1 cellular context compared by ENCODE assay signal in the genomic region with DNA sequence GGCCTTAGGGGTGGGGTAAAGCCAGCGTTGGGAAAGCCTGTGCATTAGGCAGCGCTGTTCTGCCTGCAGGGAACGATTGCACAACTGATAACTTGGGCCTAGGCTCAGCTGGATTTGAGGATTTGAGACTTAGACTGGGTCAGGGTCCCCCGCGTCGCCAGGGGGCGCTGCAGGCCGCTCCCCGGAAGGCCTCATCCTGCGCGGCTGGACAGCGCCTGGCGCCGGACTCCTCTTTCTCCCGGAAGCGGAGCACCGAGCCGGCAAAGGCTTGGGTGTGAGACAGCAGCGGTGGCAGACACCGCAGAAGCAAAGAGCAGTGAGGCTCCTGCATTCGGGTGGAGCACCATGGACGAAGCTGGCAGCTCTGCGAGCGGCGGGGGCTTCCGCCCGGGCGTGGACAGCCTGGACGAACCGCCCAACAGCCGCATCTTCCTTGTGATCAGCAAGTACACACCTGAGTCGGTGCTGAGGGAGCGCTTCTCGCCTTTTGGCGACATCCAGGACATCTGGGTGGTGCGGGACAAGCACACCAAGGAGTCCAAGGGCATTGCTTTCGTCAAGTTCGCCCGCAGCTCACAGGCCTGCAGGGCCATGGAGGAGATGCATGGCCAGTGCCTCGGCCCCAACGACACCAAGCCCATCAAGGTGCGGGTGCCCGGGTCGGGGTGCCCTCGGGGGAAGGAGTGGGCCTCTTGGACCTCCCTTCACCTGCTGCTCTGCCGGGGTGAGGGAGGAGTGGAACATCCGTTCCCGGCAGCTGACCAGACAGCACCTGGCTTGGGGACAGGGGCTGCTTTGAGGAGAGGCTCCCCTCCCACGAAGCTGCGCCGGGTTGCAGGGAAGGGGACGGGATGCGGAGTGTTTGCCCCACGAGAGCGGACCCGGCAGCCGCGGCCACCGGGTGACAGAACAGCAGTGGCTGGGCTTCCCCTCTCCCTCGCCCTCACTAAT.
TF ChIP-seq lines count a peak whose summit lies in the region.

A gene with protein sequence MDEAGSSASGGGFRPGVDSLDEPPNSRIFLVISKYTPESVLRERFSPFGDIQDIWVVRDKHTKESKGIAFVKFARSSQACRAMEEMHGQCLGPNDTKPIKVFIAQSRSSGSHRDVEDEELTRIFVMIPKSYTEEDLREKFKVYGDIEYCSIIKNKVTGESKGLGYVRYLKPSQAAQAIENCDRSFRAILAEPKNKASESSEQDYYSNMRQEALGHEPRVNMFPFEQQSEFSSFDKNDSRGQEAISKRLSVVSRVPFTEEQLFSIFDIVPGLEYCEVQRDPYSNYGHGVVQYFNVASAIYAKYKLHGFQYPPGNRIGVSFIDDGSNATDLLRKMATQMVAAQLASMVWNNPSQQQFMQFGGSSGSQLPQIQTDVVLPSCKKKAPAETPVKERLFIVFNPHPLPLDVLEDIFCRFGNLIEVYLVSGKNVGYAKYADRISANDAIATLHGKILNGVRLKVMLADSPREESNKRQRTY (plus strand): TSS at position 236 of the 951 bp plus-strand sequence. CDS start 110 bp downstream, at position 346.

TF ChIP-seq in K562, 482 proteins besides CTCF, POLR2A, EP300 and RAD21 (continued from another document and continues in another):
- TF ChIP-seq, protein P1, sequence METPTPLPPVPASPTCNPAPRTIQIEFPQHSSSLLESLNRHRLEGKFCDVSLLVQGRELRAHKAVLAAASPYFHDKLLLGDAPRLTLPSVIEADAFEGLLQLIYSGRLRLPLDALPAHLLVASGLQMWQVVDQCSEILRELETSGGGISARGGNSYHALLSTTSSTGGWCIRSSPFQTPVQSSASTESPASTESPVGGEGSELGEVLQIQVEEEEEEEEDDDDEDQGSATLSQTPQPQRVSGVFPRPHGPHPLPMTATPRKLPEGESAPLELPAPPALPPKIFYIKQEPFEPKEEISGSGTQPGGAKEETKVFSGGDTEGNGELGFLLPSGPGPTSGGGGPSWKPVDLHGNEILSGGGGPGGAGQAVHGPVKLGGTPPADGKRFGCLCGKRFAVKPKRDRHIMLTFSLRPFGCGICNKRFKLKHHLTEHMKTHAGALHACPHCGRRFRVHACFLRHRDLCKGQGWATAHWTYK (CRISPR knock-in tag; IDR thresholded peaks at IDR 0.05), result no peak
- TF ChIP-seq SRSF3 (IDR thresholded peaks at IDR 0.05; ENCODE audit: insufficient read depth, low read length) (no peak), PYGO2 (tag; IDR thresholded peaks at IDR 0.05) (no peak), MYC (IDR thresholded peaks at IDR 0.05; ENCODE audit: low read depth, low read length) (peak; percentile 77; the same call in 1 of the 2 replicates), MYC (CRISPR knock-in tag; IDR thresholded peaks at IDR 0.05; ENCODE audit: borderline replicate concordance, low read depth) (no peak), SPI1 (IDR thresholded peaks at IDR 0.05; ENCODE audit: borderline replicate concordance, low read depth, low read length) (no peak), DDX20 (tag; IDR thresholded peaks at IDR 0.05; ENCODE audit: low read depth) (no peak), ZNF239 (CRISPR knock-in tag; IDR thresholded peaks at IDR 0.05) (no peak), ZNF764 (CRISPR knock-in tag; IDR thresholded peaks at IDR 0.05; ENCODE audit: low read depth) (no peak), CEBPG (CRISPR knock-in tag; IDR thresholded peaks at IDR 0.05) (peak; percentile 93), CEBPG (tag; conservative IDR thresholded peaks at IDR 0.05 in 1 of 2, IDR thresholded peaks at IDR 0.05 in 1 of 2) (peak; percentile 98), TEAD4 (IDR thresholded peaks at IDR 0.05; ENCODE audit: low read length) (peak; percentile 26; the same call in 1 of the 2 replicates), TEAD4 (CRISPR knock-in tag; IDR thresholded peaks at IDR 0.05; ENCODE audit: borderline replicate concordance) (no peak), NCOA4 (IDR thresholded peaks at IDR 0.05; ENCODE audit: partially characterized antibody) (no peak), HMG20B (CRISPR knock-in tag; IDR thresholded peaks at IDR 0.05) (no peak), MTA3 (IDR thresholded peaks at IDR 0.05; ENCODE audit: borderline replicate concordance) (peak; percentile 93), LCOR (CRISPR knock-in tag; IDR thresholded peaks at IDR 0.05) (peak; percentile 99), ZZZ3 (IDR thresholded peaks at IDR 0.05) (0 out of 2 replicates have a peak, but pooled peaks have one; percentile 48), EWSR1 (IDR thresholded peaks at IDR 0.05; ENCODE audit: borderline replicate concordance, low read depth, partially characterized antibody) (no peak), E2F3 (CRISPR knock-in tag; IDR thresholded peaks at IDR 0.05) (no peak), ZNF140 (CRISPR knock-in tag; IDR thresholded peaks at IDR 0.05) (no peak), ZSCAN32 (CRISPR knock-in tag; IDR thresholded peaks at IDR 0.05) (0 out of 2 replicates have a peak, but pooled peaks have one; percentile 12), ZNF224 (CRISPR knock-in tag; IDR thresholded peaks at IDR 0.05) (no peak), BRD4 (IDR thresholded peaks at IDR 0.05) (peak; percentile 69; the same call in 1 of the 2 replicates), KAT2B (IDR thresholded peaks at IDR 0.05; ENCODE audit: low read depth, low read length) (peak; percentile 41), KDM5B (IDR thresholded peaks at IDR 0.05; ENCODE audit: insufficient replicate concordance, low read depth, low read length) (peak; percentile 88), RFX7 (CRISPR knock-in tag; IDR thresholded peaks at IDR 0.05) (no peak), MEF2A (IDR thresholded peaks at IDR 0.05; ENCODE audit: control insufficient read depth, low read depth, low read length) (no peak), TRIM28 (IDR thresholded peaks at IDR 0.05) (peak; percentile 73; the same call in 1 of the 2 replicates), PHB2 (IDR thresholded peaks at IDR 0.05; ENCODE audit: low read depth) (no peak), GABPB2 (CRISPR knock-in tag; conservative IDR thresholded peaks at IDR 0.05) (no peak), SIN3A (IDR thresholded peaks at IDR 0.05; ENCODE audit: borderline replicate concordance in 2 of 2, control insufficient read depth in 1 of 2, low read depth in 2 of 2, low read length in 2 of 2) (peak; percentile 68 to 97; a peak in 2 of 4 replicates)
- TF ChIP-seq, protein P2, sequence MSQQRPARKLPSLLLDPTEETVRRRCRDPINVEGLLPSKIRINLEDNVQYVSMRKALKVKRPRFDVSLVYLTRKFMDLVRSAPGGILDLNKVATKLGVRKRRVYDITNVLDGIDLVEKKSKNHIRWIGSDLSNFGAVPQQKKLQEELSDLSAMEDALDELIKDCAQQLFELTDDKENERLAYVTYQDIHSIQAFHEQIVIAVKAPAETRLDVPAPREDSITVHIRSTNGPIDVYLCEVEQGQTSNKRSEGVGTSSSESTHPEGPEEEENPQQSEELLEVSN (IDR thresholded peaks at IDR 0.05; ENCODE audit: borderline replicate concordance in 1 of 2, extremely low read depth in 1 of 2, insufficient read depth in 1 of 2, insufficient read length in 1 of 2, low read depth in 1 of 2, low read length in 1 of 2, poor library complexity in 1 of 2, severe bottlenecking in 1 of 2), result peak; percentile 39 to 48
- TF ChIP-seq, protein P3, sequence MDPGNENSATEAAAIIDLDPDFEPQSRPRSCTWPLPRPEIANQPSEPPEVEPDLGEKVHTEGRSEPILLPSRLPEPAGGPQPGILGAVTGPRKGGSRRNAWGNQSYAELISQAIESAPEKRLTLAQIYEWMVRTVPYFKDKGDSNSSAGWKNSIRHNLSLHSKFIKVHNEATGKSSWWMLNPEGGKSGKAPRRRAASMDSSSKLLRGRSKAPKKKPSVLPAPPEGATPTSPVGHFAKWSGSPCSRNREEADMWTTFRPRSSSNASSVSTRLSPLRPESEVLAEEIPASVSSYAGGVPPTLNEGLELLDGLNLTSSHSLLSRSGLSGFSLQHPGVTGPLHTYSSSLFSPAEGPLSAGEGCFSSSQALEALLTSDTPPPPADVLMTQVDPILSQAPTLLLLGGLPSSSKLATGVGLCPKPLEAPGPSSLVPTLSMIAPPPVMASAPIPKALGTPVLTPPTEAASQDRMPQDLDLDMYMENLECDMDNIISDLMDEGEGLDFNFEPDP (CRISPR knock-in tag; IDR thresholded peaks at IDR 0.05), result 0 out of 2 replicates have a peak, but pooled peaks have one; percentile 34
- TF ChIP-seq, protein P4, sequence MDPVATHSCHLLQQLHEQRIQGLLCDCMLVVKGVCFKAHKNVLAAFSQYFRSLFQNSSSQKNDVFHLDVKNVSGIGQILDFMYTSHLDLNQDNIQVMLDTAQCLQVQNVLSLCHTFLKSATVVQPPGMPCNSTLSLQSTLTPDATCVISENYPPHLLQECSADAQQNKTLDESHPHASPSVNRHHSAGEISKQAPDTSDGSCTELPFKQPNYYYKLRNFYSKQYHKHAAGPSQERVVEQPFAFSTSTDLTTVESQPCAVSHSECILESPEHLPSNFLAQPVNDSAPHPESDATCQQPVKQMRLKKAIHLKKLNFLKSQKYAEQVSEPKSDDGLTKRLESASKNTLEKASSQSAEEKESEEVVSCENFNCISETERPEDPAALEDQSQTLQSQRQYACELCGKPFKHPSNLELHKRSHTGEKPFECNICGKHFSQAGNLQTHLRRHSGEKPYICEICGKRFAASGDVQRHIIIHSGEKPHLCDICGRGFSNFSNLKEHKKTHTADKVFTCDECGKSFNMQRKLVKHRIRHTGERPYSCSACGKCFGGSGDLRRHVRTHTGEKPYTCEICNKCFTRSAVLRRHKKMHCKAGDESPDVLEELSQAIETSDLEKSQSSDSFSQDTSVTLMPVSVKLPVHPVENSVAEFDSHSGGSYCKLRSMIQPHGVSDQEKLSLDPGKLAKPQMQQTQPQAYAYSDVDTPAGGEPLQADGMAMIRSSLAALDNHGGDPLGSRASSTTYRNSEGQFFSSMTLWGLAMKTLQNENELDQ (CRISPR knock-in tag; IDR thresholded peaks at IDR 0.05; ENCODE audit: borderline replicate concordance), result no peak
- TF ChIP-seq, protein P5, sequence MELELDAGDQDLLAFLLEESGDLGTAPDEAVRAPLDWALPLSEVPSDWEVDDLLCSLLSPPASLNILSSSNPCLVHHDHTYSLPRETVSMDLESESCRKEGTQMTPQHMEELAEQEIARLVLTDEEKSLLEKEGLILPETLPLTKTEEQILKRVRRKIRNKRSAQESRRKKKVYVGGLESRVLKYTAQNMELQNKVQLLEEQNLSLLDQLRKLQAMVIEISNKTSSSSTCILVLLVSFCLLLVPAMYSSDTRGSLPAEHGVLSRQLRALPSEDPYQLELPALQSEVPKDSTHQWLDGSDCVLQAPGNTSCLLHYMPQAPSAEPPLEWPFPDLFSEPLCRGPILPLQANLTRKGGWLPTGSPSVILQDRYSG (tag; conservative IDR thresholded peaks at IDR 0.05; ENCODE audit: low read depth), result no peak
- TF ChIP-seq, protein P6, sequence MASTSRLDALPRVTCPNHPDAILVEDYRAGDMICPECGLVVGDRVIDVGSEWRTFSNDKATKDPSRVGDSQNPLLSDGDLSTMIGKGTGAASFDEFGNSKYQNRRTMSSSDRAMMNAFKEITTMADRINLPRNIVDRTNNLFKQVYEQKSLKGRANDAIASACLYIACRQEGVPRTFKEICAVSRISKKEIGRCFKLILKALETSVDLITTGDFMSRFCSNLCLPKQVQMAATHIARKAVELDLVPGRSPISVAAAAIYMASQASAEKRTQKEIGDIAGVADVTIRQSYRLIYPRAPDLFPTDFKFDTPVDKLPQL (IDR thresholded peaks at IDR 0.05; ENCODE audit: extremely low read depth, insufficient read length), result no peak
- TF ChIP-seq, protein P7, sequence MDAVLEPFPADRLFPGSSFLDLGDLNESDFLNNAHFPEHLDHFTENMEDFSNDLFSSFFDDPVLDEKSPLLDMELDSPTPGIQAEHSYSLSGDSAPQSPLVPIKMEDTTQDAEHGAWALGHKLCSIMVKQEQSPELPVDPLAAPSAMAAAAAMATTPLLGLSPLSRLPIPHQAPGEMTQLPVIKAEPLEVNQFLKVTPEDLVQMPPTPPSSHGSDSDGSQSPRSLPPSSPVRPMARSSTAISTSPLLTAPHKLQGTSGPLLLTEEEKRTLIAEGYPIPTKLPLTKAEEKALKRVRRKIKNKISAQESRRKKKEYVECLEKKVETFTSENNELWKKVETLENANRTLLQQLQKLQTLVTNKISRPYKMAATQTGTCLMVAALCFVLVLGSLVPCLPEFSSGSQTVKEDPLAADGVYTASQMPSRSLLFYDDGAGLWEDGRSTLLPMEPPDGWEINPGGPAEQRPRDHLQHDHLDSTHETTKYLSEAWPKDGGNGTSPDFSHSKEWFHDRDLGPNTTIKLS (IDR thresholded peaks at IDR 0.05; ENCODE audit: borderline replicate concordance, low read depth), result peak; percentile 72
- TF ChIP-seq, protein P8, sequence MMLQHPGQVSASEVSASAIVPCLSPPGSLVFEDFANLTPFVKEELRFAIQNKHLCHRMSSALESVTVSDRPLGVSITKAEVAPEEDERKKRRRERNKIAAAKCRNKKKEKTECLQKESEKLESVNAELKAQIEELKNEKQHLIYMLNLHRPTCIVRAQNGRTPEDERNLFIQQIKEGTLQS (IDR thresholded peaks at IDR 0.05), result peak; percentile 35
- TF ChIP-seq, protein P8 (CRISPR knock-in tag; conservative IDR thresholded peaks at IDR 0.05), result 0 out of 2 replicates have a peak, but pooled peaks have one; percentile 43
- TF ChIP-seq, protein P9, sequence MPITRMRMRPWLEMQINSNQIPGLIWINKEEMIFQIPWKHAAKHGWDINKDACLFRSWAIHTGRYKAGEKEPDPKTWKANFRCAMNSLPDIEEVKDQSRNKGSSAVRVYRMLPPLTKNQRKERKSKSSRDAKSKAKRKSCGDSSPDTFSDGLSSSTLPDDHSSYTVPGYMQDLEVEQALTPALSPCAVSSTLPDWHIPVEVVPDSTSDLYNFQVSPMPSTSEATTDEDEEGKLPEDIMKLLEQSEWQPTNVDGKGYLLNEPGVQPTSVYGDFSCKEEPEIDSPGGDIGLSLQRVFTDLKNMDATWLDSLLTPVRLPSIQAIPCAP (CRISPR knock-in tag; IDR thresholded peaks at IDR 0.05; ENCODE audit: borderline replicate concordance), result no peak; the same call in 1 of the 2 replicates
- TF ChIP-seq, protein P10, sequence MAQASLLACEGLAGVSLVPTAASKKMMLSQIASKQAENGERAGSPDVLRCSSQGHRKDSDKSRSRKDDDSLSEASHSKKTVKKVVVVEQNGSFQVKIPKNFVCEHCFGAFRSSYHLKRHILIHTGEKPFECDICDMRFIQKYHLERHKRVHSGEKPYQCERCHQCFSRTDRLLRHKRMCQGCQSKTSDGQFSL (CRISPR knock-in tag; IDR thresholded peaks at IDR 0.05), result no peak
- TF ChIP-seq, protein P10 (tag; IDR thresholded peaks at IDR 0.05), result no peak
